Comparison of ENCODE assay signal across 14 cellular contexts in genomic region chr11:48190906-48191654, GRCh38. TPM values are rescaled to one million over a fixed set of nuclear protein-coding genes. Genes with fewer than 3 reads are reported as not detected.
A peak's percentile ranks its signal among the peaks of the same experiment; 100 is the strongest.
DNase-seq lines count a peak whose midpoint lies in the region; ATAC-seq and TF ChIP-seq lines count a peak whose summit lies in the region.
"Not testable (repeated sequence)": the region's sequence is repeated elsewhere in the genome, so short reads cannot be mapped to it uniquely, and the experiment has no call there.
"Had no signal": no experiment of that assay in that cellular context is flagged by ENCODE, and none has a peak within 500 bp of the region (broad histone marks: within the 10 kb centered on the region; RNA-seq: fewer than 3 reads in every experiment).

No MANE protein-coding gene starts in this region.

- H3K36me3 ChIP-seq in Caco-2 (ENCODE audit: control insufficient read depth, insufficient read depth, low read length); NT2/D1 (ENCODE audit: insufficient read depth, insufficient read length, low read length): not testable (repeated sequence)

- not testable (repeated sequence) for DNase-seq in Caco-2; T-helper 2 cell treated with Interferon-gamma antibody and Interleukin-4, amounts not matched to agents 5 μg/mL and 100 μg/mL, for 36 hours (ENCODE audit: low spot score)
- peak; percentile 6 for DNase-seq in NCI-H146 (lab: John Stamatoyannopoulos, UW)
- peak; percentile 27 for DNase-seq in NT2/D1 (ENCODE audit: low read depth, low spot score)
- peak; percentile 60 for DNase-seq in activated CD8-positive, alpha-beta memory T cell treated with anti-CD3 and anti-CD28 coated beads, Interleukin-2, amount 10 ng/mL, durations not matched to agents 7 days and 5 days
- DNase-seq in naive thymus-derived CD8-positive, alpha-beta T cell, result peak in 9 of 10 donors; percentile 18 to 78 (median 43)

- not testable (repeated sequence) for H3K4me1 Mint-ChIP-seq in Caco-2 (ENCODE audit: low read depth, unreplicated experiment)
- peaks cover 19% of the 10 kb centered on the region for H3K4me1 Mint-ChIP-seq in T-helper 2 cell treated with Interferon-gamma antibody and Interleukin-4, amounts not matched to agents 5 μg/mL and 100 μg/mL, for 36 hours (ENCODE audit: low read depth)
- peaks cover 15% of the 10 kb centered on the region for H3K4me1 Mint-ChIP-seq in activated CD8-positive, alpha-beta memory T cell treated with anti-CD3 and anti-CD28 coated beads, Interleukin-2, amount 10 ng/mL, durations not matched to agents 7 days and 5 days
- peaks cover 31% of the 10 kb centered on the region for H3K4me1 Mint-ChIP-seq in activated naive CD4-positive, alpha-beta T cell treated with anti-CD3 and anti-CD28 coated beads, Interleukin-2, amount 50 U/mL, for 24 hours
- H3K4me1 Mint-ChIP-seq in naive thymus-derived CD8-positive, alpha-beta T cell, result peaks cover 8 to 31% (median 20%) of the 10 kb centered on the region in 4 donors

- not testable (repeated sequence) for H3K9me3 Mint-ChIP-seq in Caco-2 (ENCODE audit: unreplicated experiment); activated CD8-positive, alpha-beta memory T cell treated with anti-CD3 and anti-CD28 coated beads, Interleukin-2, amount 10 ng/mL, durations not matched to agents 7 days and 5 days (ENCODE audit: low read depth); activated naive CD4-positive, alpha-beta T cell treated with anti-CD3 and anti-CD28 coated beads, Interleukin-2, amount 50 U/mL, for 24 hours
- peaks cover 50% of the 10 kb centered on the region for H3K9me3 Mint-ChIP-seq in T-helper 2 cell treated with Interferon-gamma antibody and Interleukin-4, amounts not matched to agents 5 μg/mL and 100 μg/mL, for 36 hours
- H3K9me3 Mint-ChIP-seq in naive thymus-derived CD8-positive, alpha-beta T cell, result peaks cover 1 to 55% (median 26%) of the 10 kb centered on the region in 9 donors

- not testable (repeated sequence) for H3K27me3 ChIP-seq in Caco-2 (replicated peaks; ENCODE audit: control insufficient read depth, insufficient read depth, low read length); NT2/D1 (ENCODE audit: insufficient read depth, insufficient read length)

- not testable (repeated sequence) for H3K4me3 ChIP-seq in Caco-2 (ENCODE audit: low read depth, low read length)
- H3K4me3 ChIP-seq in NT2/D1 (ENCODE audit: insufficient read length, low read depth), result peak overlapping the region; percentile 1

- intact Hi-C loops in Caco-2 (cut with micrococcal nuclease; ENCODE audit: unreplicated experiment), result not testable (repeated sequence)

- not testable (repeated sequence) for H3K9ac ChIP-seq in NT2/D1 (ENCODE audit: insufficient read length, low read depth)

- not testable (repeated sequence) for H3K4me1 ChIP-seq in Caco-2; NT2/D1 (ENCODE audit: insufficient read depth, insufficient read length)

- H3K4me3 Mint-ChIP-seq in Caco-2 (ENCODE audit: unreplicated experiment), result peak overlapping the region; percentile 31
- peak overlapping the region; percentile 77 for H3K4me3 Mint-ChIP-seq in T-helper 2 cell treated with Interferon-gamma antibody and Interleukin-4, amounts not matched to agents 5 μg/mL and 100 μg/mL, for 36 hours
- H3K4me3 Mint-ChIP-seq in activated CD8-positive, alpha-beta memory T cell treated with anti-CD3 and anti-CD28 coated beads, Interleukin-2, amount 10 ng/mL, durations not matched to agents 7 days and 5 days, result peak overlapping the region; percentile 45
- H3K4me3 Mint-ChIP-seq in activated naive CD4-positive, alpha-beta T cell treated with anti-CD3 and anti-CD28 coated beads, Interleukin-2, amount 50 U/mL, for 24 hours, result peak overlapping the region; percentile 78
- peak overlapping the region; percentile 42 to 86 (median 62) for H3K4me3 Mint-ChIP-seq in naive thymus-derived CD8-positive, alpha-beta T cell

- not testable (repeated sequence) for ATAC-seq in activated CD8-positive, alpha-beta memory T cell treated with anti-CD3 and anti-CD28 coated beads, Interleukin-2, amount 10 ng/mL, durations not matched to agents 7 days and 5 days
- ATAC-seq in naive thymus-derived CD8-positive, alpha-beta T cell, result peak in 1 of 2 donors; percentile 42

- not testable (repeated sequence) for H3K27ac Mint-ChIP-seq in Caco-2 (ENCODE audit: unreplicated experiment)
- peak overlapping the region; percentile 77 for H3K27ac Mint-ChIP-seq in T-helper 2 cell treated with Interferon-gamma antibody and Interleukin-4, amounts not matched to agents 5 μg/mL and 100 μg/mL, for 36 hours
- peak overlapping the region; percentile 81 for H3K27ac Mint-ChIP-seq in activated CD8-positive, alpha-beta memory T cell treated with anti-CD3 and anti-CD28 coated beads, Interleukin-2, amount 10 ng/mL, durations not matched to agents 7 days and 5 days
- peak overlapping the region; percentile 70 for H3K27ac Mint-ChIP-seq in activated naive CD4-positive, alpha-beta T cell treated with anti-CD3 and anti-CD28 coated beads, Interleukin-2, amount 50 U/mL, for 24 hours
- H3K27ac Mint-ChIP-seq in naive thymus-derived CD8-positive, alpha-beta T cell, result peak overlapping the region; percentile 49 to 95 (median 83)

- H3K36me3 Mint-ChIP-seq in Caco-2 (ENCODE audit: insufficient read depth, unreplicated experiment); T-helper 2 cell treated with Interferon-gamma antibody and Interleukin-4, amounts not matched to agents 5 μg/mL and 100 μg/mL, for 36 hours (ENCODE audit: low read depth); activated CD8-positive, alpha-beta memory T cell treated with anti-CD3 and anti-CD28 coated beads, Interleukin-2, amount 10 ng/mL, durations not matched to agents 7 days and 5 days; activated naive CD4-positive, alpha-beta T cell treated with anti-CD3 and anti-CD28 coated beads, Interleukin-2, amount 50 U/mL, for 24 hours: not testable (repeated sequence)
- peaks cover 4 to 24% (median 14%) of the 10 kb centered on the region in 3 donors for H3K36me3 Mint-ChIP-seq in naive thymus-derived CD8-positive, alpha-beta T cell

- peaks cover 15% of the 10 kb centered on the region for H3K27me3 Mint-ChIP-seq in Caco-2 (ENCODE audit: insufficient read depth, unreplicated experiment)
- H3K27me3 Mint-ChIP-seq in T-helper 2 cell treated with Interferon-gamma antibody and Interleukin-4, amounts not matched to agents 5 μg/mL and 100 μg/mL, for 36 hours (ENCODE audit: low read depth); activated naive CD4-positive, alpha-beta T cell treated with anti-CD3 and anti-CD28 coated beads, Interleukin-2, amount 50 U/mL, for 24 hours; naive thymus-derived CD8-positive, alpha-beta T cell: not testable (repeated sequence)
- peaks cover 14% of the 10 kb centered on the region for H3K27me3 Mint-ChIP-seq in activated CD8-positive, alpha-beta memory T cell treated with anti-CD3 and anti-CD28 coated beads, Interleukin-2, amount 10 ng/mL, durations not matched to agents 7 days and 5 days

- BruUV-seq in Caco-2 (replicated peaks; lab: Mats Ljungman, UMichigan), result not testable (repeated sequence)

- TF ChIP-seq CTCF in Caco-2 (IDR thresholded peaks at IDR 0.05; ENCODE audit: insufficient read depth in 1 of 2, low read depth in 1 of 2, low read length in 1 of 2, severe bottlenecking in 1 of 2, unreplicated experiment in 1 of 2), result not testable (repeated sequence)

- H3K9me3 ChIP-seq in Caco-2, result not testable (repeated sequence)
- H3K9me3 ChIP-seq in NT2/D1 (ENCODE audit: insufficient read depth, low read length), result peaks cover 22% of the 10 kb centered on the region

- CTCF ChIA-PET in Caco-2 (lab: Charles Lee); activated CD8-positive, alpha-beta memory T cell treated with anti-CD3 and anti-CD28 coated beads, Interleukin-2, amount 10 ng/mL, durations not matched to agents 7 days and 5 days (lab: Charles Lee): not testable (repeated sequence)

- POLR2A ChIA-PET in Caco-2 (lab: Charles Lee); naive thymus-derived CD8-positive, alpha-beta T cell (lab: Charles Lee): not testable (repeated sequence)

RNA-seq across cellular contexts. Expression of gene OR4B1, which starts 25.5 kb away (rescaled TPM):
- not detected in 2 replicates for total RNA-seq in Caco-2 (2022)
- not detected for total RNA-seq in activated CD8-positive, alpha-beta memory T cell treated with anti-CD3 and anti-CD28 coated beads, Interleukin-2, amount 10 ng/mL, durations not matched to agents 7 days and 5 days
- total RNA-seq in naive thymus-derived CD8-positive, alpha-beta T cell, result not detected
- not detected for polyA plus RNA-seq in naive thymus-derived CD8-positive, alpha-beta T cell
- total RNA-seq: cerebellum; kidney; lower leg skin; natural killer cell treated with Interleukin-12 subunit alpha and Interleukin-12 subunit beta and Interleukin-15 and Interleukin-18, amount 100 ng/mL, for 72 hours; osteocyte; renal cortical epithelial cell; vagina had no signal

RNA-seq across cellular contexts. Expression of gene OR4X2, which starts 53.8 kb away (rescaled TPM):
- total RNA-seq in Caco-2 (2022), result not detected in 2 replicates
- not detected for total RNA-seq in activated CD8-positive, alpha-beta memory T cell treated with anti-CD3 and anti-CD28 coated beads, Interleukin-2, amount 10 ng/mL, durations not matched to agents 7 days and 5 days
- total RNA-seq in naive thymus-derived CD8-positive, alpha-beta T cell, result not detected
- not detected for polyA plus RNA-seq in naive thymus-derived CD8-positive, alpha-beta T cell
- total RNA-seq: cerebellum; kidney; lower leg skin; natural killer cell treated with Interleukin-12 subunit alpha and Interleukin-12 subunit beta and Interleukin-15 and Interleukin-18, amount 100 ng/mL, for 72 hours; osteocyte; renal cortical epithelial cell; vagina had no signal
